Comparison of ENCODE assay signal across 8 cellular contexts in the genomic region with DNA sequence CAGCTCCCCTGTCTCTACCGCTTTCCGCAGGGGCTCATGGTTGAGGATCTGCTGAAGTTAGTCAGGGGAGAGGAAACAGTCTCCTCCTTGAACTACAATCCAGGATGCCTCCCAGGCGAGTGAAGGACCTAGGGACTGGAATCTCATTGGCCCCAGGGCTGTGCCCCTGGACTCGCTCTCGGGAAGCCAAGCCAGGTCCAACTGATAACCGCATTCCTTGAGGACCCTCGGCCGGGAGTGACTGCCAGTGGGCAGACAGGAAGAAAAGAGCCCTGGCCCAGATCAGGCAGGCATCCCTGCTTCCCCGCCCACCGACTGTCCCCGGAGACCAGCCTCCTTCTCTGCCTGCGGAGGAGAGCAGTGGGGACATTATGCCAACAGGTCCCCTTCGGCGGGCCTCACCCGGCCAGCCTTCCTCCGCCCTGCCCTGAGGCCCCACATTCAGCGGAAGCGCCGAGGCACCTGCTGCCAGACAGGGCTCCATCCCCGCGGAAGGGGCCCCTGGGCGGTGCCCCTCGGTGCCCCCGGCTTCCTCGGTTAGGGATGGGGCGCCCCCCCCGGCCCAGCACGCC. TPM values are rescaled to one million over a fixed set of nuclear protein-coding genes. Genes with fewer than 3 reads are reported as not detected.
DNase-seq lines count a peak whose midpoint lies in the region; ATAC-seq and TF ChIP-seq lines count a peak whose summit lies in the region.

No MANE protein-coding gene starts in this region.

- TF ChIP-seq EP300 in stomach (IDR thresholded peaks at IDR 0.05): no peak

- peaks cover 56% of the 10 kb centered on the region for H3K4me1 ChIP-seq in HUES6 (ENCODE audit: control insufficient read depth, insufficient read depth, low read length)
- H3K4me1 ChIP-seq in stomach: peaks cover 26 to 58% (median 43%) of the 10 kb centered on the region in 4 donors

- intact Hi-C loops in lower leg skin (cut with DNase I; ENCODE audit: low total_unique reads): no loop called here
- intact Hi-C loops in stomach (cut with DNase I; ENCODE audit: low total_unique reads): no loop called here

- H3K4me3 ChIP-seq in AG09309 (ENCODE audit: control insufficient read depth, low read depth, low read length) (peak overlapping the region; percentile 30), HUES6 (ENCODE audit: low read depth, low read length) (peak overlapping the region; percentile 69), lower leg skin (ENCODE audit: low read depth, poor library complexity, severe bottlenecking) (peak overlapping the region; percentile 41), stomach (peak overlapping the region; percentile 65 to 79 (median 71))

- TF ChIP-seq POLR2A in lower leg skin (IDR thresholded peaks at IDR 0.05): no peak
- no peak for TF ChIP-seq POLR2A in stomach (IDR thresholded peaks at IDR 0.05)

- H3K36me3 ChIP-seq in HUES6 (ENCODE audit: control insufficient read depth, insufficient read depth, low read length) (no peaks in the 10 kb centered on the region), stomach (no peaks in the 10 kb centered on the region)

- H3K27ac Mint-ChIP-seq in activated naive CD8-positive, alpha-beta T cell treated with anti-CD3 and anti-CD28 coated beads, Interleukin-2, amount 50 U/mL, for 24 hours: no peak overlapping the region

- H3K9me3 ChIP-seq in HUES6 (ENCODE audit: control insufficient read depth, insufficient read depth, low read depth, low read length): no peaks in the 10 kb centered on the region
- H3K9me3 ChIP-seq in stomach: no peaks in the 10 kb centered on the region

- H3K27me3 ChIP-seq in HUES6 (ENCODE audit: control insufficient read depth, insufficient read depth, low read length): peaks cover 32% of the 10 kb centered on the region
- H3K27me3 ChIP-seq in stomach: no peaks in the 10 kb centered on the region

- no peaks in the 10 kb centered on the region for H3K9me3 Mint-ChIP-seq in activated naive CD8-positive, alpha-beta T cell treated with anti-CD3 and anti-CD28 coated beads, Interleukin-2, amount 50 U/mL, for 24 hours

- peak overlapping the region; percentile 42 for H3K9ac ChIP-seq in HUES6 (ENCODE audit: low read length)

- peak; percentile 40 for ATAC-seq in activated naive CD8-positive, alpha-beta T cell treated with anti-CD3 and anti-CD28 coated beads, Interleukin-2, amount 50 U/mL, for 24 hours
- ATAC-seq in HG03045 (IDR thresholded peaks at IDR 0.05; ENCODE audit: unreplicated experiment) (no peak), HG03280 (IDR thresholded peaks at IDR 0.05; ENCODE audit: unreplicated experiment) (no peak)

- H3K4me1 Mint-ChIP-seq in activated naive CD8-positive, alpha-beta T cell treated with anti-CD3 and anti-CD28 coated beads, Interleukin-2, amount 50 U/mL, for 24 hours: peaks cover 9% of the 10 kb centered on the region

- DNase-seq in AG09309 (ENCODE audit: low read depth): no peak
- peak; percentile 26 for DNase-seq in activated naive CD8-positive, alpha-beta T cell treated with anti-CD3 and anti-CD28 coated beads, Interleukin-2, amount 50 U/mL, for 24 hours
- no peak for DNase-seq in lower leg skin (ENCODE audit: low spot score in 2 of 2)
- peak; percentile 28 for DNase-seq in stomach
- no peak for DNase-seq in Ammon's horn (ENCODE audit: low spot score)

- TF ChIP-seq CTCF in AG09309 (IDR thresholded peaks at IDR 0.05; ENCODE audit: control insufficient read depth, insufficient read depth, low read depth, low read length, missing control alignments): no peak
- no peak for TF ChIP-seq CTCF in lower leg skin (IDR thresholded peaks at IDR 0.05)
- TF ChIP-seq CTCF in stomach (IDR thresholded peaks at IDR 0.05): no peak

- 13 to 33% methylated on average over 6 to 22 of the region's 28 CpGs for WGBS in lower leg skin, 2 donors
- WGBS in stomach, 5 donors: 9 to 94% (median 11%) methylated on average over 2 to 28 of the region's 28 CpGs

- H3K4me3 Mint-ChIP-seq in activated naive CD8-positive, alpha-beta T cell treated with anti-CD3 and anti-CD28 coated beads, Interleukin-2, amount 50 U/mL, for 24 hours: peak overlapping the region; percentile 65

- no peaks in the 10 kb centered on the region for H3K36me3 Mint-ChIP-seq in activated naive CD8-positive, alpha-beta T cell treated with anti-CD3 and anti-CD28 coated beads, Interleukin-2, amount 50 U/mL, for 24 hours (ENCODE audit: low read depth)

- peaks cover 19% of the 10 kb centered on the region for H3K27me3 Mint-ChIP-seq in activated naive CD8-positive, alpha-beta T cell treated with anti-CD3 and anti-CD28 coated beads, Interleukin-2, amount 50 U/mL, for 24 hours

- H3K27ac ChIP-seq in HUES6 (ENCODE audit: low read depth, low read length) (no peak overlapping the region), stomach (peak overlapping the region in 2 of 5 donors; percentile 74 to 76)

RNA-seq across cellular contexts. Expression of gene LRRC75A, which starts 0.8 kb away (rescaled TPM):
- total RNA-seq in lower leg skin (1 to 10 TPM in 2 of 4 donors, under 1 TPM in 2; 0.74 to 1.6 (median 0.99) TPM), stomach (100 to 1,000 TPM in 1 of 5 donors, 10 to 100 TPM in 2, 1 to 10 TPM in 2; 1.1 to 306 (median 14.5) TPM)
- polyA plus RNA-seq in stomach: 1 to 10 TPM; 2.6 to 4.0 (median 3.4) TPM

Comparison
In these comparisons a context has a peak if more than half of its experiments do, and no peak if none do; other contexts are left out.
1. DNase-seq: peak in activated naive CD8-positive, alpha-beta T cell treated with anti-CD3 and anti-CD28 coated beads, Interleukin-2, amount 50 U/mL, for 24 hours (single experiment) and stomach (single experiment); none in AG09309 (single experiment), lower leg skin (0 of 2) and Ammon's horn (single experiment).
2. Peak in every context shown above with its lines, with median percentiles within 50 percentile points of each other: H3K4me3 ChIP-seq.